21 cellular contexts compared by ENCODE assay signal in the genomic region with DNA sequence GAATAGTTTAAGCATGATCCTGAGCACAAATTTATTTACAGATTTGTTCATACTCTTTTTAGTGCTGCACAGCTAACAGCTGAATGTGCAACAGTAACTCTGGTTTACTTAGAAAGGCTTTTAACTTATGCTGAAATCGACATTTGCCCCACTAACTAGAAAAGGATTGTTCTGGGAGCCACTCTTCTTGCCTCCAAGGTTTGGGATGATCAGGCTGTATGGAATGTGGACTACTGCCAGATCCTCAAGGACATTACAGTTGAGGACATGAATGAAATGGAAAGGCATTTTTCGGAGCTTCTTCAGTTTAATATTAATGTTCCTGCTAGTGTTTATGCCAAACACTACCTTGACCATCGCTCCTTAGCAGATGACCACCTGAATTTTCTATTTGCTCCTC. TPM values are rescaled to one million over a fixed set of nuclear protein-coding genes. Genes with fewer than 3 reads are reported as not detected.
DNase-seq lines count a peak whose midpoint lies in the region; ATAC-seq and TF ChIP-seq lines count a peak whose summit lies in the region.
"Had no signal": no experiment of that assay in that cellular context is flagged by ENCODE, and none has a peak within 500 bp of the region (broad histone marks: within the 10 kb centered on the region; RNA-seq: fewer than 3 reads in every experiment).

No MANE protein-coding gene starts in this region.

- H3K36me3 Mint-ChIP-seq in HFFc6 (ENCODE audit: low read depth), result peaks cover 79% of the 10 kb centered on the region

- no peak overlapping the region for H3K27ac ChIP-seq in Peyer's patch
- H3K27ac ChIP-seq: cardiac muscle cell, HL-60 had no signal

- peak; percentile 10 for DNase-seq in AG09309 (ENCODE audit: low read depth)
- peak; percentile 58 for DNase-seq in HFFc6
- peak; percentile 30 for DNase-seq in dedifferentiated amniotic fluid mesenchymal stem cell (ENCODE audit: extremely low spot score)
- DNase-seq in myocyte (ENCODE audit: low read depth), result peak; percentile 46
- DNase-seq in Peyer's patch, result no peak
- no peak for DNase-seq in cerebellar cortex (ENCODE audit: low spot score)
- DNase-seq: activated CD4-positive, alpha-beta T cell treated with anti-CD3 and anti-CD28 coated beads for 36 hours; activated naive CD8-positive, alpha-beta T cell treated with anti-CD3 and anti-CD28 coated beads, Interleukin-2, amount 10 ng/mL, durations not matched to agents 7 days and 5 days; Calu3; H9; heart right ventricle; MV-4-11; naive B cell; NCI-H187 treated with DMSO at 0.1 percent for 48 hours; RPMI8226 had no signal

- H3K27me3 Mint-ChIP-seq in HFFc6 (ENCODE audit: insufficient read depth), result no peaks in the 10 kb centered on the region
- H3K27me3 Mint-ChIP-seq: activated CD4-positive, alpha-beta T cell treated with anti-CD3 and anti-CD28 coated beads for 36 hours; activated naive CD8-positive, alpha-beta T cell treated with anti-CD3 and anti-CD28 coated beads, Interleukin-2, amount 10 ng/mL, durations not matched to agents 7 days and 5 days; naive B cell had no signal

- no peak overlapping the region for H3K27ac Mint-ChIP-seq in HFFc6
- H3K27ac Mint-ChIP-seq: activated CD4-positive, alpha-beta T cell treated with anti-CD3 and anti-CD28 coated beads for 36 hours; activated naive CD8-positive, alpha-beta T cell treated with anti-CD3 and anti-CD28 coated beads, Interleukin-2, amount 10 ng/mL, durations not matched to agents 7 days and 5 days; activated T-helper 2 cell treated with anti-CD3 and anti-CD28 coated beads, Interferon-gamma antibody, Interleukin-2, Interleukin-4, amounts not matched to agents 10 μg/mL and 5 μg/mL and 100 μg/mL, durations not matched to agents 14 hours and 24 hours and 36 hours; H9; naive B cell had no signal

- H3K4me3 Mint-ChIP-seq in HFFc6, result no peak overlapping the region
- H3K4me3 Mint-ChIP-seq: activated CD4-positive, alpha-beta T cell treated with anti-CD3 and anti-CD28 coated beads for 36 hours; activated naive CD8-positive, alpha-beta T cell treated with anti-CD3 and anti-CD28 coated beads, Interleukin-2, amount 10 ng/mL, durations not matched to agents 7 days and 5 days; H9; naive B cell had no signal

- TF ChIP-seq CTCF in AG09309 (IDR thresholded peaks at IDR 0.05; ENCODE audit: control insufficient read depth, insufficient read depth, low read depth, low read length, missing control alignments) (no peak), HFFc6 (IDR thresholded peaks at IDR 0.05) (no peak), Peyer's patch (IDR thresholded peaks at IDR 0.05) (no peak)

- H3K9me3 Mint-ChIP-seq in HFFc6, result peaks cover 32% of the 10 kb centered on the region

- H3K4me3 ChIP-seq in AG09309 (ENCODE audit: control insufficient read depth, low read depth, low read length) (no peak overlapping the region), Peyer's patch (no peak overlapping the region)
- H3K4me3 ChIP-seq: cardiac muscle cell, heart right ventricle, right atrium auricular region had no signal

- no peak for TF ChIP-seq POLR2A in Peyer's patch (IDR thresholded peaks at IDR 0.05)

- no peak for ATAC-seq in GM21381 (IDR thresholded peaks at IDR 0.05; ENCODE audit: unreplicated experiment)
- ATAC-seq: activated CD4-positive, alpha-beta T cell treated with anti-CD3 and anti-CD28 coated beads for 36 hours; esophagus mucosa had no signal

- no peaks in the 10 kb centered on the region for H3K9me3 ChIP-seq in Peyer's patch
- H3K9me3 ChIP-seq: right atrium auricular region had no signal

- H3K27me3 ChIP-seq in Peyer's patch, result no peaks in the 10 kb centered on the region
- H3K27me3 ChIP-seq: cardiac muscle cell, heart right ventricle, right atrium auricular region had no signal

- H3K4me1 Mint-ChIP-seq in HFFc6 (ENCODE audit: low read depth), result peaks cover 28% of the 10 kb centered on the region
- H3K4me1 Mint-ChIP-seq: H9 had no signal

- H3K4me1 ChIP-seq in Peyer's patch, result no peaks in the 10 kb centered on the region

- peaks cover 0 to 21% (median 0%) of the 10 kb centered on the region in 3 donors for H3K36me3 ChIP-seq in Peyer's patch

RNA-seq across cellular contexts. Expression of a gene that starts 16.0 kb away (rescaled TPM):
- 1 to 10 TPM; 2.8 to 6.2 (median 5.3) TPM for total RNA-seq in HFFc6 (2021; fragmentation: NEBNext Ultra II Directional; extraction: Animal tissue kit (Norgen Biotek cat#: 25700))
- total RNA-seq in myocyte (4.0 and 5.9 TPM in 2 replicates), Peyer's patch (10 to 100 TPM in 1 of 4 donors, 1 to 10 TPM in 3; 5.1 to 16.5 (median 7.2) TPM)
- polyA plus RNA-seq in myocyte (2012), result 0.86 TPM

Comparison
In these comparisons a context has a peak if more than half of its experiments do, and no peak if none do; other contexts are left out.
1. DNase-seq: peak in AG09309 (single experiment), HFFc6 (single experiment), dedifferentiated amniotic fluid mesenchymal stem cell (single experiment) and myocyte (single experiment); none in Peyer's patch (0 of 3) and cerebellar cortex (single experiment).